Comparison of ENCODE assay signal across 28 cellular contexts in genomic region chr1:230556453-230556852, GRCh38.
"Had no signal": no experiment of that assay in that cellular context is flagged by ENCODE, and none has a peak within 500 bp of the region (broad histone marks: within the 10 kb centered on the region; RNA-seq: fewer than 3 reads in every experiment).

No MANE protein-coding gene starts in this region.

- H3K27ac ChIP-seq: neutrophil, pancreas, psoas muscle, right lobe of liver, sigmoid colon, stomach, thoracic aorta, thyroid gland, tibial nerve, upper lobe of left lung, vagina had no signal

- H3K36me3 Mint-ChIP-seq: naive thymus-derived CD8-positive, alpha-beta T cell; stimulated activated effector memory CD8-positive, alpha-beta T cell treated with anti-CD3 and anti-CD28 coated beads, Interleukin-12 subunit alpha, Interleukin-12 subunit beta, amount 100 ng/mL, for 72 hours; stimulated activated naive B cell treated with anti-CD40 and anti-IgM and Interleukin-4, amounts not matched to agents 10 μg/mL and 1 μg/mL and 100 μg/mL, for 72 hours had no signal

- DNase-seq: naive thymus-derived CD8-positive, alpha-beta T cell; nephron progenitor cell; nucleus accumbens; pancreas; posterior cingulate gyrus; psoas muscle; right cardiac atrium; right lobe of liver; sigmoid colon; small intestine; stimulated activated CD4-positive, alpha-beta T cell treated with anti-CD3 and anti-CD28 coated beads, Interleukin-15, amount 100 ng/mL, for 24 hours; stimulated activated CD4-positive, alpha-beta T cell treated with anti-CD3 and anti-CD28 coated beads, Interleukin-2, amount 100 ng/mL, for 24 hours; stimulated activated CD4-positive, alpha-beta T cell treated with anti-CD3 and anti-CD28 coated beads, Interleukin-2, amount 100 ng/mL, for 48 hours; stimulated activated CD4-positive, alpha-beta T cell treated with anti-CD3 and anti-CD28 coated beads, Interleukin-4, amount 100 ng/mL, for 24 hours; stimulated activated naive B cell treated with anti-CD40 and anti-IgM and Interleukin-4, amounts not matched to agents 10 μg/mL and 1 μg/mL and 100 μg/mL, for 72 hours; stimulated activated naive CD4-positive, alpha-beta T cell treated with Interleukin-2 at 50 U/mL for 16 hours; stomach; thyroid gland; trophoblast cell; upper lobe of left lung had no signal

- H3K9me3 ChIP-seq: neutrophil, pancreas, psoas muscle, right lobe of liver, sigmoid colon, stomach, thoracic aorta, thyroid gland, tibial nerve, upper lobe of left lung, vagina had no signal

- H3K4me3 ChIP-seq: pancreas, psoas muscle, right lobe of liver, sigmoid colon, stomach, thoracic aorta, thyroid gland, tibial nerve, upper lobe of left lung, vagina had no signal

- H3K27ac Mint-ChIP-seq: naive thymus-derived CD8-positive, alpha-beta T cell; nephron progenitor cell; progenitor cell of endocrine pancreas; stimulated activated effector memory CD8-positive, alpha-beta T cell treated with anti-CD3 and anti-CD28 coated beads, Interleukin-12 subunit alpha, Interleukin-12 subunit beta, amount 100 ng/mL, for 72 hours; stimulated activated naive B cell treated with anti-CD40 and anti-IgM and Interleukin-4, amounts not matched to agents 10 μg/mL and 1 μg/mL and 100 μg/mL, for 72 hours; stimulated activated naive CD8-positive, alpha-beta T cell treated with anti-CD3 and anti-CD28 coated beads, Interleukin-15, Interleukin-2, amounts not matched to agents 100 ng/mL and 50 ng/mL, for 24 hours had no signal

- H3K9me3 Mint-ChIP-seq: naive thymus-derived CD8-positive, alpha-beta T cell; nephron progenitor cell; stimulated activated effector memory CD8-positive, alpha-beta T cell treated with anti-CD3 and anti-CD28 coated beads, Interleukin-12 subunit alpha, Interleukin-12 subunit beta, amount 100 ng/mL, for 72 hours; stimulated activated naive B cell treated with anti-CD40 and anti-IgM and Interleukin-4, amounts not matched to agents 10 μg/mL and 1 μg/mL and 100 μg/mL, for 72 hours; stimulated activated naive CD8-positive, alpha-beta T cell treated with anti-CD3 and anti-CD28 coated beads, Interleukin-15, Interleukin-2, amounts not matched to agents 100 ng/mL and 50 ng/mL, for 24 hours had no signal

- ATAC-seq: naive thymus-derived CD8-positive, alpha-beta T cell; pancreas; psoas muscle; right cardiac atrium; right lobe of liver; stimulated activated effector memory CD8-positive, alpha-beta T cell treated with anti-CD3 and anti-CD28 coated beads, Interleukin-12 subunit alpha, Interleukin-12 subunit beta, amount 100 ng/mL, for 72 hours; stimulated activated naive B cell treated with anti-CD40 and anti-IgM and Interleukin-4, amounts not matched to agents 10 μg/mL and 1 μg/mL and 100 μg/mL, for 72 hours had no signal

- H3K27me3 Mint-ChIP-seq: progenitor cell of endocrine pancreas had no signal

- H3K36me3 ChIP-seq: neutrophil, pancreas, right lobe of liver, sigmoid colon, stomach, thoracic aorta, thyroid gland, tibial nerve, upper lobe of left lung, vagina had no signal

- H3K4me1 ChIP-seq: psoas muscle, right lobe of liver, sigmoid colon, stomach, thyroid gland, tibial nerve, upper lobe of left lung had no signal

- H3K4me3 Mint-ChIP-seq: naive thymus-derived CD8-positive, alpha-beta T cell; nephron progenitor cell; neural crest cell; stimulated activated effector memory CD8-positive, alpha-beta T cell treated with anti-CD3 and anti-CD28 coated beads, Interleukin-12 subunit alpha, Interleukin-12 subunit beta, amount 100 ng/mL, for 72 hours; stimulated activated naive B cell treated with anti-CD40 and anti-IgM and Interleukin-4, amounts not matched to agents 10 μg/mL and 1 μg/mL and 100 μg/mL, for 72 hours; stimulated activated naive CD8-positive, alpha-beta T cell treated with anti-CD3 and anti-CD28 coated beads, Interleukin-15, Interleukin-2, amounts not matched to agents 100 ng/mL and 50 ng/mL, for 24 hours had no signal

- H3K4me1 Mint-ChIP-seq: naive thymus-derived CD8-positive, alpha-beta T cell; nephron progenitor cell; stimulated activated effector memory CD8-positive, alpha-beta T cell treated with anti-CD3 and anti-CD28 coated beads, Interleukin-12 subunit alpha, Interleukin-12 subunit beta, amount 100 ng/mL, for 72 hours; stimulated activated naive B cell treated with anti-CD40 and anti-IgM and Interleukin-4, amounts not matched to agents 10 μg/mL and 1 μg/mL and 100 μg/mL, for 72 hours had no signal

- H3K27me3 ChIP-seq: pancreas, right lobe of liver, sigmoid colon, stomach, thyroid gland, tibial nerve, upper lobe of left lung, vagina had no signal
